In genomic region chr1:6724517-6725141, GRCh38 we compare ENCODE assay signal across 13 cellular contexts. TPM values are rescaled to one million over a fixed set of nuclear protein-coding genes. Genes with fewer than 3 reads are reported as not detected.
DNase-seq lines count a peak whose midpoint lies in the region; FAIRE-seq and TF ChIP-seq lines count a peak whose summit lies in the region.
"Had no signal": no experiment of that assay in that cellular context is flagged by ENCODE, and none has a peak within 500 bp of the region (broad histone marks: within the 10 kb centered on the region; RNA-seq: fewer than 3 reads in every experiment).

No MANE protein-coding gene starts in this region.

- WGBS in SK-N-SH (ENCODE audit: low lambda C conversion rate), result 40% methylated on average over 7 of the region's 9 CpGs

- no peak for TF ChIP-seq CTCF in SK-N-SH (IDR thresholded peaks at IDR 0.05)
- TF ChIP-seq CTCF in fibroblast of mammary gland (conservative IDR thresholded peaks at IDR 0.05; ENCODE audit: control insufficient read depth, insufficient read depth, low read depth, low read length), result no peak
- TF ChIP-seq CTCF in retinal pigment epithelial cell (conservative IDR thresholded peaks at IDR 0.05; ENCODE audit: low read depth, low read length), result no peak

- no peak overlapping the region for H3K4me2 ChIP-seq in SK-N-SH

- H3K36me3 Mint-ChIP-seq in activated CD4-positive, alpha-beta T cell treated with anti-CD3 and anti-CD28 coated beads, Interleukin-2, amount 10 ng/mL, durations not matched to agents 24 days and 14 days (ENCODE audit: low read depth), result no peaks in the 10 kb centered on the region

- H3K9me2 ChIP-seq in SK-N-SH, result no peaks in the 10 kb centered on the region

- H3K27ac ChIP-seq in SK-N-SH (ENCODE audit: low read depth in 2 of 2, low read length in 1 of 2), result peak overlapping the region in 1 of 2 experiments; percentile 73; a peak in 2 of 4 replicates
- H3K27ac ChIP-seq in substantia nigra (ENCODE audit: low read depth, low read length, poor library complexity, severe bottlenecking), result no peak overlapping the region
- H3K27ac ChIP-seq: skin epidermis had no signal

- no peak for TF ChIP-seq RAD21 in SK-N-SH (IDR thresholded peaks at IDR 0.05; ENCODE audit: low read length)

- no peaks in the 10 kb centered on the region for H3K9me3 ChIP-seq in SK-N-SH

- peaks cover 3% of the 10 kb centered on the region for H3K4me1 Mint-ChIP-seq in activated CD4-positive, alpha-beta T cell treated with anti-CD3 and anti-CD28 coated beads, Interleukin-2, amount 10 ng/mL, durations not matched to agents 24 days and 14 days

- H3K9ac ChIP-seq in SK-N-SH, result no peak overlapping the region

- no peaks in the 10 kb centered on the region for H3F3A ChIP-seq in SK-N-SH (replicated peaks; ENCODE audit: insufficient read depth)

- H3K4me3 ChIP-seq in SK-N-SH (ENCODE audit: low read depth in 2 of 2, low read length in 1 of 2) (no peak overlapping the region), fibroblast of mammary gland (ENCODE audit: control insufficient read depth, low read depth, low read length) (no peak overlapping the region), retinal pigment epithelial cell (ENCODE audit: low read length) (no peak overlapping the region)
- H3K4me3 ChIP-seq: skin epidermis had no signal

- H3K4me1 ChIP-seq in SK-N-SH (ENCODE audit: control insufficient read depth in 1 of 2, insufficient read depth in 2 of 2, low read depth in 1 of 2, low read length in 1 of 2), result 0 out of 4 replicates have a peak, but pooled peaks cover 0 to 2% of the 10 kb centered on the region in 2 experiments

- H3K27me3 Mint-ChIP-seq in activated CD4-positive, alpha-beta T cell treated with anti-CD3 and anti-CD28 coated beads, Interleukin-2, amount 10 ng/mL, durations not matched to agents 24 days and 14 days, result peaks cover 5% of the 10 kb centered on the region

- intact Hi-C loops in activated CD4-positive, alpha-beta T cell treated with anti-CD3 and anti-CD28 coated beads, Interleukin-2, amount 10 ng/mL, durations not matched to agents 24 days and 14 days (cut with micrococcal nuclease), result loop anchor here (5.0 kb wide), 1 partner anchor 923 kb away; no protein-coding TSS in a partner anchor

- H3K4me3 Mint-ChIP-seq in activated CD4-positive, alpha-beta T cell treated with anti-CD3 and anti-CD28 coated beads, Interleukin-2, amount 10 ng/mL, durations not matched to agents 24 days and 14 days, result no peak overlapping the region

- POLR2A ChIA-PET in SK-N-SH (lab: Yijun Ruan, JAX), result no interaction called here

- TF ChIP-seq EP300 in SK-N-SH (IDR thresholded peaks at IDR 0.05; ENCODE audit: borderline replicate concordance in 1 of 2, low read depth in 1 of 2, low read length in 1 of 2), result no peak

- CTCF ChIA-PET in SK-N-SH (lab: Yijun Ruan, JAX), result interaction anchor here (1.1 kb wide), 1 partner anchor 10 kb away, joined by 3 read pairs; no protein-coding TSS in a partner anchor

- no peak for TF ChIP-seq POLR2A in H54 (IDR thresholded peaks at IDR 0.05; ENCODE audit: low read depth, low read length)

- DNase-seq in H54 (ENCODE audit: insufficient read length, low spot score) (peak; percentile 57), SK-N-SH (no peak), fibroblast of mammary gland (ENCODE audit: low read depth) (peak; percentile 28), retinal pigment epithelial cell (ENCODE audit: low read depth) (peak; percentile 77), activated gamma-delta T cell (lab: John Stamatoyannopoulos, UW) (no peak), substantia nigra (lab: John Stamatoyannopoulos, UW) (no peak)
- no peak for DNase-seq in stimulated activated CD4-positive, alpha-beta T cell treated with anti-CD3 and anti-CD28 coated beads, Interleukin-4, amount 100 ng/mL, for 1 hour
- DNase-seq in activated CD4-positive, alpha-beta T cell treated with anti-CD3 and anti-CD28 coated beads, Interleukin-2, amount 10 ng/mL, durations not matched to agents 24 days and 14 days, result no peak
- DNase-seq: activated T-cell treated with anti-CD3 and anti-CD28 coated beads, Interleukin-2, amount 50 U/mL, for 1 hour; central memory CD4-positive, alpha-beta T cell; DMS79 treated with DMSO at 0.1 percent for 48 hours; NCI-H2081 had no signal

- peak overlapping the region; percentile 66; the same call in 1 of the 2 replicates for H2AFZ ChIP-seq in SK-N-SH (ENCODE audit: low read depth)

- peak; percentile 33 for FAIRE-seq in H54 (lab: Jason Lieb, UNC)

- H3K36me3 ChIP-seq in SK-N-SH (replicated peaks in 1 of 2; ENCODE audit: control insufficient read depth in 1 of 2, insufficient read depth in 2 of 2, low read length in 1 of 2), result no peaks in the 10 kb centered on the region

- no peaks in the 10 kb centered on the region for H3K27me3 ChIP-seq in SK-N-SH (ENCODE audit: insufficient read depth)

- no peaks in the 10 kb centered on the region for H4K20me1 ChIP-seq in SK-N-SH (ENCODE audit: insufficient read depth)

- no peaks in the 10 kb centered on the region for H3K9me3 Mint-ChIP-seq in activated CD4-positive, alpha-beta T cell treated with anti-CD3 and anti-CD28 coated beads, Interleukin-2, amount 10 ng/mL, durations not matched to agents 24 days and 14 days

- no peaks in the 10 kb centered on the region for H3K79me2 ChIP-seq in SK-N-SH (ENCODE audit: insufficient read depth)

- H3K27ac Mint-ChIP-seq in activated CD4-positive, alpha-beta T cell treated with anti-CD3 and anti-CD28 coated beads, Interleukin-2, amount 10 ng/mL, durations not matched to agents 24 days and 14 days, result no peak overlapping the region

TF ChIP-seq in SK-N-SH, 30 proteins besides CTCF, POLR2A, EP300 and RAD21 (continues in another document):
- TF ChIP-seq SMC3 (IDR thresholded peaks at IDR 0.05; ENCODE audit: low read depth, low read length), result no peak
- TF ChIP-seq NRF1 (IDR thresholded peaks at IDR 0.05; ENCODE audit: low read depth, low read length), result no peak
- TF ChIP-seq, protein P1, sequence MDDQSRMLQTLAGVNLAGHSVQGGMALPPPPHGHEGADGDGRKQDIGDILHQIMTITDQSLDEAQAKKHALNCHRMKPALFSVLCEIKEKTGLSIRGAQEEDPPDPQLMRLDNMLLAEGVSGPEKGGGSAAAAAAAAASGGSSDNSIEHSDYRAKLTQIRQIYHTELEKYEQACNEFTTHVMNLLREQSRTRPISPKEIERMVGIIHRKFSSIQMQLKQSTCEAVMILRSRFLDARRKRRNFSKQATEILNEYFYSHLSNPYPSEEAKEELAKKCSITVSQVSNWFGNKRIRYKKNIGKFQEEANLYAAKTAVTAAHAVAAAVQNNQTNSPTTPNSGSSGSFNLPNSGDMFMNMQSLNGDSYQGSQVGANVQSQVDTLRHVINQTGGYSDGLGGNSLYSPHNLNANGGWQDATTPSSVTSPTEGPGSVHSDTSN (IDR thresholded peaks at IDR 0.05), result no peak
- no peak for TF ChIP-seq EZH2phosphoT487 (IDR thresholded peaks at IDR 0.05; ENCODE audit: borderline replicate concordance, low read depth)
- TF ChIP-seq TAF1 (IDR thresholded peaks at IDR 0.05; ENCODE audit: borderline replicate concordance, low read depth, low read length), result no peak
- TF ChIP-seq YY1 (IDR thresholded peaks at IDR 0.05; ENCODE audit: low read depth), result no peak
- peak; percentile 58 for TF ChIP-seq JUND (IDR thresholded peaks at IDR 0.05)
- no peak for TF ChIP-seq RFX5 (IDR thresholded peaks at IDR 0.05; ENCODE audit: low read length)
- no peak for TF ChIP-seq ELF1 (IDR thresholded peaks at IDR 0.05)
- TF ChIP-seq SIN3A (IDR thresholded peaks at IDR 0.05; ENCODE audit: borderline replicate concordance, low read depth, low read length), result 0 out of 2 replicates have a peak, but pooled peaks have one; percentile 62
- 0 out of 2 replicates have a peak, but pooled peaks have one; percentile 22 for TF ChIP-seq REST (IDR thresholded peaks at IDR 0.05; ENCODE audit: low read depth, low read length)
- no peak for TF ChIP-seq CHD2 (IDR thresholded peaks at IDR 0.05; ENCODE audit: low read length, partially characterized antibody)
- no peak for TF ChIP-seq POLR2AphosphoS5 (IDR thresholded peaks at IDR 0.05; ENCODE audit: low read depth, low read length)
- peak; percentile 69; the same call in 1 of the 2 replicates for TF ChIP-seq TEAD4 (IDR thresholded peaks at IDR 0.05; ENCODE audit: borderline replicate concordance, insufficient read depth)
- TF ChIP-seq, protein P2, sequence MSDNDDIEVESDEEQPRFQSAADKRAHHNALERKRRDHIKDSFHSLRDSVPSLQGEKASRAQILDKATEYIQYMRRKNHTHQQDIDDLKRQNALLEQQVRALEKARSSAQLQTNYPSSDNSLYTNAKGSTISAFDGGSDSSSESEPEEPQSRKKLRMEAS (IDR thresholded peaks at IDR 0.05; ENCODE audit: low read depth), result peak; percentile 54; the same call in 1 of the 2 replicates
- peak; percentile 42 for TF ChIP-seq TCF12 (IDR thresholded peaks at IDR 0.05)

RNA-seq across cellular contexts. Expression of gene DNAJC11, which starts 23.0 kb away (rescaled TPM):
- polyA plus RNA-seq in SK-N-SH (2012; rRNA removed), result 35.5 and 38.2 TPM in 2 replicates
- polyA plus RNA-seq in SK-N-SH (2012; cell fraction: cytosol; rRNA removed), result 29.5 and 29.9 TPM in 2 replicates
- polyA plus RNA-seq in SK-N-SH (2012; cell fraction: nucleus; rRNA removed), result 71.0 and 76.7 TPM in 2 replicates
- total RNA-seq in activated CD4-positive, alpha-beta T cell treated with anti-CD3 and anti-CD28 coated beads, Interleukin-2, amount 10 ng/mL, durations not matched to agents 24 days and 14 days, result 87.6 and 92.5 TPM in 2 replicates

Comparison
In these comparisons a context has a peak if more than half of its experiments do, and no peak if none do; other contexts are left out.
1. DNase-seq: peak in H54 (single experiment), fibroblast of mammary gland (single experiment) and retinal pigment epithelial cell (single experiment); none in SK-N-SH (single experiment), stimulated activated CD4-positive, alpha-beta T cell treated with anti-CD3 and anti-CD28 coated beads, Interleukin-4, amount 100 ng/mL, for 1 hour (single experiment), activated gamma-delta T cell (single experiment), substantia nigra (0 of 49) and activated CD4-positive, alpha-beta T cell treated with anti-CD3 and anti-CD28 coated beads, Interleukin-2, amount 10 ng/mL, durations not matched to agents 24 days and 14 days (single experiment).